15 cellular contexts compared by ENCODE assay signal in genomic region chr19:10500247-10500592, GRCh38. TPM values are rescaled to one million over a fixed set of nuclear protein-coding genes. Genes with fewer than 3 reads are reported as not detected.
A peak's percentile ranks its signal among the peaks of the same experiment; 100 is the strongest.
DNase-seq lines count a peak whose midpoint lies in the region; ATAC-seq, FAIRE-seq and TF ChIP-seq lines count a peak whose summit lies in the region.
"Had no signal": no experiment of that assay in that cellular context is flagged by ENCODE, and none has a peak within 500 bp of the region (broad histone marks: within the 10 kb centered on the region; RNA-seq: fewer than 3 reads in every experiment).

No MANE protein-coding gene starts in this region.

- WGBS in HepG2 (ENCODE audit: low lambda C conversion rate): 97% methylated on average over 2 of the region's 2 CpGs
- WGBS in right lobe of liver (ENCODE audit: insufficient coverage, low coverage, low lambda C conversion rate, missing lambda C conversion rate): 61% methylated on average over 2 of the region's 2 CpGs

- FAIRE-seq in HepG2 (lab: Jason Lieb, UNC): no peak

- peaks cover 41% of the 10 kb centered on the region for H3K36me3 Mint-ChIP-seq in activated CD4-positive, alpha-beta memory T cell treated with anti-CD3 and anti-CD28 coated beads, Interleukin-2, amount 10 ng/mL, durations not matched to agents 7 days and 5 days (ENCODE audit: low read depth)
- peaks cover 4% of the 10 kb centered on the region for H3K36me3 Mint-ChIP-seq in type B pancreatic cell

- H3K27ac Mint-ChIP-seq in activated CD4-positive, alpha-beta memory T cell treated with anti-CD3 and anti-CD28 coated beads, Interleukin-2, amount 10 ng/mL, durations not matched to agents 7 days and 5 days: peak overlapping the region; percentile 53
- H3K27ac Mint-ChIP-seq in type B pancreatic cell: peak overlapping the region; percentile 39

- H3K36me3 ChIP-seq in HepG2 (replicated peaks in 1 of 2; ENCODE audit: control insufficient read depth in 1 of 2, insufficient read depth in 2 of 2, low read length in 2 of 2) (peaks cover 16 to 39% of the 10 kb centered on the region in 2 experiments), right lobe of liver (peaks cover 0 to 28% (median 7%) of the 10 kb centered on the region in 4 donors), iPS-18a (ENCODE audit: control insufficient read depth, low read depth, low read length) (peaks cover 32% of the 10 kb centered on the region)

- H3K4me1 Mint-ChIP-seq in activated CD4-positive, alpha-beta memory T cell treated with anti-CD3 and anti-CD28 coated beads, Interleukin-2, amount 10 ng/mL, durations not matched to agents 7 days and 5 days: peaks cover 42% of the 10 kb centered on the region
- peaks cover 12% of the 10 kb centered on the region for H3K4me1 Mint-ChIP-seq in type B pancreatic cell (ENCODE audit: unreplicated experiment)

- intact Hi-C loops in HepG2 (cut with micrococcal nuclease; ENCODE audit: unreplicated experiment): no loop called here
- intact Hi-C loops in right lobe of liver (cut with DNase I): no loop called here

- TF ChIP-seq EP300 in HepG2 (IDR thresholded peaks at IDR 0.05; ENCODE audit: low read depth in 2 of 2, low read length in 2 of 2) (no peak), HepG2 (CRISPR knock-in tag; IDR thresholded peaks at IDR 0.05; ENCODE audit: borderline replicate concordance) (no peak)

- CTCF ChIA-PET in HepG2 (lab: Yijun Ruan, JAX; ENCODE audit: low intra/inter-chr PET ratio, low total read pairs): no interaction called here
- CTCF ChIA-PET in activated CD4-positive, alpha-beta memory T cell treated with anti-CD3 and anti-CD28 coated beads, Interleukin-2, amount 10 ng/mL, durations not matched to agents 7 days and 5 days (lab: Charles Lee): interaction anchor here (0.7 to 1.7 kb wide), 4 partner anchors 9 to 336 kb away, joined by 3 to 4 read pairs (median 4); no protein-coding TSS in a partner anchor

- H3K9me3 ChIP-seq in HepG2 (ENCODE audit: low read length) (no peaks in the 10 kb centered on the region), right lobe of liver (no peaks in the 10 kb centered on the region), iPS-18a (ENCODE audit: control insufficient read depth, low read depth, low read length) (no peaks in the 10 kb centered on the region)
- H3K9me3 ChIP-seq: BE2C, stomach had no signal

- peak overlapping the region; percentile 6; the same call in 1 of the 2 replicates for H3K4me2 ChIP-seq in HepG2 (ENCODE audit: low read depth, low read length)

- peak overlapping the region; percentile 55 for H3K4me3 Mint-ChIP-seq in activated CD4-positive, alpha-beta memory T cell treated with anti-CD3 and anti-CD28 coated beads, Interleukin-2, amount 10 ng/mL, durations not matched to agents 7 days and 5 days
- H3K4me3 Mint-ChIP-seq in type B pancreatic cell: peak overlapping the region; percentile 78

- no peaks in the 10 kb centered on the region for H3K27me3 ChIP-seq in HepG2 (ENCODE audit: control insufficient read depth in 1 of 2, insufficient read depth in 2 of 2, low read length in 2 of 2)
- H3K27me3 ChIP-seq in right lobe of liver: no peaks in the 10 kb centered on the region
- H3K27me3 ChIP-seq in iPS-18a (ENCODE audit: control insufficient read depth, insufficient read depth, low read length): peaks cover 4% of the 10 kb centered on the region
- H3K27me3 ChIP-seq: BE2C, stomach had no signal

- ATAC-seq in HepG2 (no peak), right lobe of liver (no peak), HG03175 (IDR thresholded peaks at IDR 0.05; ENCODE audit: unreplicated experiment) (no peak)

- POLR2A ChIA-PET in HepG2 (lab: Yijun Ruan, JAX): no interaction called here
- POLR2A ChIA-PET in activated CD4-positive, alpha-beta memory T cell treated with anti-CD3 and anti-CD28 coated beads, Interleukin-2, amount 10 ng/mL, durations not matched to agents 7 days and 5 days (lab: Charles Lee): interaction anchor here (0.9 kb wide), 1 partner anchor 11 kb away, joined by 3 read pairs; no protein-coding TSS in a partner anchor

- no peaks in the 10 kb centered on the region for H3K9me3 Mint-ChIP-seq in activated CD4-positive, alpha-beta memory T cell treated with anti-CD3 and anti-CD28 coated beads, Interleukin-2, amount 10 ng/mL, durations not matched to agents 7 days and 5 days
- no peaks in the 10 kb centered on the region for H3K9me3 Mint-ChIP-seq in type B pancreatic cell

- no peak for DNase-seq in HepG2 (ENCODE audit: low spot score)
- no peak for DNase-seq in right lobe of liver
- no peak for DNase-seq in activated CD4-positive, alpha-beta memory T cell treated with anti-CD3 and anti-CD28 coated beads, Interleukin-2, amount 10 ng/mL, durations not matched to agents 7 days and 5 days
- no peak for DNase-seq in type B pancreatic cell (ENCODE audit: extremely low spot score, unreplicated experiment)
- DNase-seq in cortex of kidney (lab: John Stamatoyannopoulos, UW): no peak
- DNase-seq in AML-193 (lab: John Stamatoyannopoulos, UW): no peak
- DNase-seq: GF-D8, NCI-H1436 treated with DMSO at 0.1 percent for 48 hours, NCI-H69, SIG-M5, stomach had no signal

- H3K4me1 ChIP-seq in HepG2 (ENCODE audit: insufficient read depth, low read length) (peaks cover 43% of the 10 kb centered on the region), right lobe of liver (peaks cover 0 to 45% (median 20%) of the 10 kb centered on the region in 4 donors), iPS-18a (ENCODE audit: control insufficient read depth, low read depth, low read length) (peaks cover 22% of the 10 kb centered on the region)
- H3K4me1 ChIP-seq: BE2C had no signal

- no peak for TF ChIP-seq POLR2A in HepG2 (IDR thresholded peaks at IDR 0.05; ENCODE audit: insufficient read depth in 1 of 2, low read depth in 2 of 2, low read length in 2 of 2)
- TF ChIP-seq POLR2A in right lobe of liver (IDR thresholded peaks at IDR 0.05): no peak

- BruUV-seq in HepG2 (replicated peaks; lab: Mats Ljungman, UMichigan): TSS peak; percentile 27

- in situ Hi-C loops in HepG2 (cut with HindIII; ENCODE audit: extremely low pct_ligation_motif_present, low pct_unique_long_range_greater_than_20kb): no loop called here

- TF ChIP-seq CTCF in HepG2 (CRISPR knock-in tag; IDR thresholded peaks at IDR 0.05) (no peak), right lobe of liver (IDR thresholded peaks at IDR 0.05) (no peak), type B pancreatic cell (conservative IDR thresholded peaks at IDR 0.05) (no peak)

- no peaks in the 10 kb centered on the region for H3K27me3 Mint-ChIP-seq in activated CD4-positive, alpha-beta memory T cell treated with anti-CD3 and anti-CD28 coated beads, Interleukin-2, amount 10 ng/mL, durations not matched to agents 7 days and 5 days
- H3K27me3 Mint-ChIP-seq in type B pancreatic cell: no peaks in the 10 kb centered on the region

- peaks cover 49% of the 10 kb centered on the region for H3K79me2 ChIP-seq in HepG2 (ENCODE audit: insufficient read depth, low read length)

- H3K4me3 ChIP-seq in HepG2 (replicated peaks in 1 of 3; ENCODE audit: insufficient read depth in 1 of 3, low read depth in 2 of 3, low read length in 3 of 3): no peak overlapping the region
- no peak overlapping the region for H3K4me3 ChIP-seq in right lobe of liver
- H3K4me3 ChIP-seq in iPS-18a (ENCODE audit: low read length): peak overlapping the region; percentile 34

- TF ChIP-seq RAD21 in HepG2 (CRISPR knock-in tag; IDR thresholded peaks at IDR 0.05): no peak

- H2AFZ ChIP-seq in HepG2 (ENCODE audit: low read length): no peak overlapping the region

- H3K27ac ChIP-seq in HepG2 (ENCODE audit: extremely low read length, insufficient read depth, low read length): peak overlapping the region; percentile 27
- H3K27ac ChIP-seq in right lobe of liver: peak overlapping the region in 1 of 3 donors; percentile 75
- no peak overlapping the region for H3K27ac ChIP-seq in iPS-18a (ENCODE audit: low read length)

- H3K9ac ChIP-seq in HepG2 (ENCODE audit: insufficient read depth, low read depth, low read length): no peak overlapping the region
- H3K9ac ChIP-seq in iPS-18a (ENCODE audit: low read length): no peak overlapping the region

- H4K20me1 ChIP-seq in HepG2 (ENCODE audit: insufficient read depth, low read length): no peaks in the 10 kb centered on the region

RNA-seq across cellular contexts. Expression of gene KEAP1, which starts 2.9 kb away (rescaled TPM):
- total RNA-seq in HepG2 (2016; rRNA removed; fragmentation: Illumina TruSeq; extraction: Trizol) (72.9 and 75.5 TPM in 2 replicates), right lobe of liver (10 to 100 TPM; 36.7 to 60.7 (median 41.2) TPM), type B pancreatic cell (ENCODE audit: low replicate concordance) (49.7 and 71.2 TPM in 2 replicates)
- total RNA-seq in HepG2 (2016; cell fraction: cytosol; rRNA removed; fragmentation: Illumina TruSeq; extraction: Trizol; ENCODE audit: low read depth): 37.8 and 38.2 TPM in 2 replicates
- 60.9 and 73.7 TPM in 2 replicates for total RNA-seq in HepG2 (2016; cell fraction: insoluble cytoplasmic fraction; rRNA removed; fragmentation: Illumina TruSeq; extraction: Trizol)
- total RNA-seq in HepG2 (2016; cell fraction: membrane; rRNA removed; fragmentation: Illumina TruSeq; extraction: Trizol): 75.5 and 78.9 TPM in 2 replicates
- total RNA-seq in HepG2 (2016; cell fraction: nucleus; rRNA removed; fragmentation: Illumina TruSeq; extraction: Trizol): 35.4 and 45.7 TPM in 2 replicates
- polyA plus RNA-seq in HepG2 (2011; rRNA removed): 56.7 and 72.4 TPM in 2 replicates
- polyA plus RNA-seq in HepG2 (2011; cell fraction: cytosol; rRNA removed): 40.4 and 55.8 TPM in 2 replicates
- polyA plus RNA-seq in HepG2 (2011; cell fraction: nucleus; rRNA removed): 51.5 and 70.2 TPM in 2 replicates
- polyA plus RNA-seq in HepG2 (2012): 46.5 and 50.3 TPM in 2 replicates
- 24.3 and 29.7 TPM in 2 replicates for polyA plus RNA-seq in HepG2 (2016; cell fraction: cytosol; fragmentation: Illumina TruSeq; extraction: Trizol; ENCODE audit: low read depth)
- 71.7 and 84.0 TPM in 2 replicates for polyA plus RNA-seq in HepG2 (2016; cell fraction: insoluble cytoplasmic fraction; fragmentation: Illumina TruSeq; extraction: Trizol; ENCODE audit: low read depth)
- polyA plus RNA-seq in HepG2 (2016; cell fraction: membrane; fragmentation: Illumina TruSeq; extraction: Trizol; ENCODE audit: low read depth): 56.3 and 60.2 TPM in 2 replicates
- polyA plus RNA-seq in HepG2 (2016; cell fraction: nucleus; fragmentation: Illumina TruSeq; extraction: Trizol; ENCODE audit: insufficient read depth, low read depth): 62.2 and 71.4 TPM in 2 replicates
- polyA minus RNA-seq in HepG2 (2011; rRNA and poly(A)+ RNA removed; ENCODE audit: low replicate concordance): 113 and 248 TPM in 2 replicates
- polyA minus RNA-seq in HepG2 (2011; cell fraction: cytosol; rRNA and poly(A)+ RNA removed): 40.0 and 43.1 TPM in 2 replicates
- polyA minus RNA-seq in HepG2 (2011; cell fraction: nucleus; rRNA and poly(A)+ RNA removed): 24.3 and 29.7 TPM in 2 replicates
- total RNA-seq in activated CD4-positive, alpha-beta memory T cell treated with anti-CD3 and anti-CD28 coated beads, Interleukin-2, amount 10 ng/mL, durations not matched to agents 7 days and 5 days: 100 to 1,000 TPM in 1 of 2 experiments, 10 to 100 TPM in 1; 97.1 to 103 TPM

RNA-seq across cellular contexts. Expression of gene S1PR5, which starts 17.0 kb away (rescaled TPM):
- not detected in 2 replicates for total RNA-seq in HepG2 (2016; rRNA removed; fragmentation: Illumina TruSeq; extraction: Trizol)
- not detected in 2 replicates for total RNA-seq in HepG2 (2016; cell fraction: cytosol; rRNA removed; fragmentation: Illumina TruSeq; extraction: Trizol; ENCODE audit: low read depth)
- 0.09 TPM in 1 of 2 replicates, not detected in the other for total RNA-seq in HepG2 (2016; cell fraction: insoluble cytoplasmic fraction; rRNA removed; fragmentation: Illumina TruSeq; extraction: Trizol)
- total RNA-seq in HepG2 (2016; cell fraction: membrane; rRNA removed; fragmentation: Illumina TruSeq; extraction: Trizol): not detected in 2 replicates
- total RNA-seq in HepG2 (2016; cell fraction: nucleus; rRNA removed; fragmentation: Illumina TruSeq; extraction: Trizol): not detected in 2 replicates
- 0.04 TPM in 1 of 2 replicates, not detected in the other for polyA plus RNA-seq in HepG2 (2011; rRNA removed)
- polyA plus RNA-seq in HepG2 (2011; cell fraction: cytosol; rRNA removed): 0.04 TPM in 1 of 2 replicates, not detected in the other
- polyA plus RNA-seq in HepG2 (2011; cell fraction: nucleus; rRNA removed): not detected in 2 replicates
- not detected in 2 replicates for polyA plus RNA-seq in HepG2 (2012)
- polyA plus RNA-seq in HepG2 (2016; cell fraction: cytosol; fragmentation: Illumina TruSeq; extraction: Trizol; ENCODE audit: low read depth): not detected in 2 replicates
- polyA plus RNA-seq in HepG2 (2016; cell fraction: insoluble cytoplasmic fraction; fragmentation: Illumina TruSeq; extraction: Trizol; ENCODE audit: low read depth): not detected in 2 replicates
- not detected in 2 replicates for polyA plus RNA-seq in HepG2 (2016; cell fraction: membrane; fragmentation: Illumina TruSeq; extraction: Trizol; ENCODE audit: low read depth)
- polyA plus RNA-seq in HepG2 (2016; cell fraction: nucleus; fragmentation: Illumina TruSeq; extraction: Trizol; ENCODE audit: insufficient read depth, low read depth): not detected in 2 replicates
- polyA minus RNA-seq in HepG2 (2011; rRNA and poly(A)+ RNA removed; ENCODE audit: low replicate concordance): 0.72 TPM in 1 of 2 replicates, not detected in the other
- not detected in 2 replicates for polyA minus RNA-seq in HepG2 (2011; cell fraction: cytosol; rRNA and poly(A)+ RNA removed)
- not detected in 2 replicates for polyA minus RNA-seq in HepG2 (2011; cell fraction: nucleus; rRNA and poly(A)+ RNA removed)
- total RNA-seq in right lobe of liver: under 1 TPM in 5 of 6 experiments, not detected in 1; 0.20 to 0.43 (median 0.35) TPM
- total RNA-seq in activated CD4-positive, alpha-beta memory T cell treated with anti-CD3 and anti-CD28 coated beads, Interleukin-2, amount 10 ng/mL, durations not matched to agents 7 days and 5 days: under 1 TPM; 0.63 to 0.68 TPM
- 0.21 and 1.1 TPM in 2 replicates for total RNA-seq in type B pancreatic cell (ENCODE audit: low replicate concordance)
- total RNA-seq: renal cortical epithelial cell had no signal

RNA-seq across cellular contexts. Expression of gene ATG4D, which starts 43.5 kb away (rescaled TPM):
- total RNA-seq in HepG2 (2016; rRNA removed; fragmentation: Illumina TruSeq; extraction: Trizol) (9.3 and 19.0 TPM in 2 replicates), right lobe of liver (10 to 100 TPM in 4 of 6 experiments, 1 to 10 TPM in 2; 8.1 to 19.7 (median 11.8) TPM), type B pancreatic cell (ENCODE audit: low replicate concordance) (35.8 and 44.6 TPM in 2 replicates)
- total RNA-seq in HepG2 (2016; cell fraction: cytosol; rRNA removed; fragmentation: Illumina TruSeq; extraction: Trizol; ENCODE audit: low read depth): 20.9 and 26.1 TPM in 2 replicates
- 8.3 and 18.7 TPM in 2 replicates for total RNA-seq in HepG2 (2016; cell fraction: insoluble cytoplasmic fraction; rRNA removed; fragmentation: Illumina TruSeq; extraction: Trizol)
- 35.4 and 38.3 TPM in 2 replicates for total RNA-seq in HepG2 (2016; cell fraction: membrane; rRNA removed; fragmentation: Illumina TruSeq; extraction: Trizol)
- total RNA-seq in HepG2 (2016; cell fraction: nucleus; rRNA removed; fragmentation: Illumina TruSeq; extraction: Trizol): 17.2 TPM in 2 replicates
- 17.8 and 22.9 TPM in 2 replicates for polyA plus RNA-seq in HepG2 (2011; rRNA removed)
- 16.1 and 23.3 TPM in 2 replicates for polyA plus RNA-seq in HepG2 (2011; cell fraction: cytosol; rRNA removed)
- polyA plus RNA-seq in HepG2 (2011; cell fraction: nucleus; rRNA removed): 60.1 and 73.0 TPM in 2 replicates
- polyA plus RNA-seq in HepG2 (2012): 16.8 and 18.5 TPM in 2 replicates
- 22.2 and 28.5 TPM in 2 replicates for polyA plus RNA-seq in HepG2 (2016; cell fraction: cytosol; fragmentation: Illumina TruSeq; extraction: Trizol; ENCODE audit: low read depth)
- polyA plus RNA-seq in HepG2 (2016; cell fraction: insoluble cytoplasmic fraction; fragmentation: Illumina TruSeq; extraction: Trizol; ENCODE audit: low read depth): 11.1 and 14.6 TPM in 2 replicates
- polyA plus RNA-seq in HepG2 (2016; cell fraction: membrane; fragmentation: Illumina TruSeq; extraction: Trizol; ENCODE audit: low read depth): 29.9 and 35.4 TPM in 2 replicates
- 35.0 and 45.7 TPM in 2 replicates for polyA plus RNA-seq in HepG2 (2016; cell fraction: nucleus; fragmentation: Illumina TruSeq; extraction: Trizol; ENCODE audit: insufficient read depth, low read depth)
- polyA minus RNA-seq in HepG2 (2011; rRNA and poly(A)+ RNA removed; ENCODE audit: low replicate concordance): 33.4 and 51.6 TPM in 2 replicates
- 18.5 and 22.9 TPM in 2 replicates for polyA minus RNA-seq in HepG2 (2011; cell fraction: cytosol; rRNA and poly(A)+ RNA removed)
- polyA minus RNA-seq in HepG2 (2011; cell fraction: nucleus; rRNA and poly(A)+ RNA removed): 13.3 and 16.9 TPM in 2 replicates
- 10 to 100 TPM; 38.1 to 39.2 TPM for total RNA-seq in activated CD4-positive, alpha-beta memory T cell treated with anti-CD3 and anti-CD28 coated beads, Interleukin-2, amount 10 ng/mL, durations not matched to agents 7 days and 5 days
